ENCODE assay signal across 15 cellular contexts in the genomic region with DNA sequence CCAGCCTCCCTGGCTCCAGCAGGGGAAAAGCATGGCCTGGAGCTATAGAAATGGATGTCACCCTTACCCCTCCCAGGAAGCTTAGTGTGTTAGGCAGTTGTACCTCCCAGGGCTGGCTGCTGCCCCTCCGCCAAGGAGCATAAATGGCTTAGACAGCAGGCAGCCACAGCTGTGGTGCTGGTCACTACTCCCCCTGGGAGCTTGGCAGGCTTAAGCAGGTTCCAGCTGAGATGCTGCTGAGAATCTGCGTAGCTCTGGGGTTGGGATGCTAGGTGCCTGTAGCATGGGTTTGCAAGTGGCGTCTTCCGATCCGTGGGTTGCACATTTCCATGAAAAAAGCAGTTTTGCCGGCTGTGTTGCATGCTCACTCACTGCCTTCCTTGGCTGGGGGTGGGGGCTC.
DNase-seq lines count a peak whose midpoint lies in the region; ATAC-seq, FAIRE-seq and TF ChIP-seq lines count a peak whose summit lies in the region.
"Had no signal": no experiment of that assay in that cellular context is flagged by ENCODE, and none has a peak within 500 bp of the region (broad histone marks: within the 10 kb centered on the region; RNA-seq: fewer than 3 reads in every experiment).

No MANE protein-coding gene starts in this region.

- FAIRE-seq in H1 (lab: Jason Lieb, UNC) (no peak), frontal cortex (lab: Jason Lieb, UNC) (no peak)
- FAIRE-seq: A204.1, G401.6, GM12892 had no signal

- no peak overlapping the region for H4K5ac ChIP-seq in H9 (ENCODE audit: insufficient read length, low read depth, low read length)
- H4K5ac ChIP-seq in H1 (ENCODE audit: insufficient read length, low read depth, low read length), result no peak overlapping the region

- H3K27me3 ChIP-seq in H9 (ENCODE audit: insufficient read depth, low read length) (no peaks in the 10 kb centered on the region), H1 (replicated peaks in 1 of 4; ENCODE audit: control insufficient read depth in 3 of 4, extremely low read depth in 1 of 4, insufficient read depth in 3 of 4, low read length in 3 of 4) (no peaks in the 10 kb centered on the region)
- H3K27me3 ChIP-seq in naive thymus-derived CD4-positive, alpha-beta T cell (ENCODE audit: control insufficient read depth in 2 of 2, insufficient read depth in 2 of 2, low read length in 2 of 2), result no peaks in the 10 kb centered on the region

- H3K27me3 Mint-ChIP-seq in H9 (ENCODE audit: low read depth), result peaks cover 5% of the 10 kb centered on the region
- no peaks in the 10 kb centered on the region for H3K27me3 Mint-ChIP-seq in nephron progenitor cell (ENCODE audit: low read depth, poor library complexity)
- peaks cover 0 to 14% (median 8%) of the 10 kb centered on the region in 5 donors for H3K27me3 Mint-ChIP-seq in naive thymus-derived CD4-positive, alpha-beta T cell
- H3K27me3 Mint-ChIP-seq: B cell had no signal

- H2AK5ac ChIP-seq in H9 (ENCODE audit: insufficient read length, low read length), result no peak overlapping the region
- H2AK5ac ChIP-seq in H1 (ENCODE audit: low read depth, low read length), result no peak overlapping the region

- H3K79me2 ChIP-seq in H9 (ENCODE audit: insufficient read depth, low read length) (no peaks in the 10 kb centered on the region), H1 (ENCODE audit: control insufficient read depth in 1 of 2, insufficient read depth in 2 of 2, low read length in 2 of 2) (no peaks in the 10 kb centered on the region)

- no peak overlapping the region for H3K9ac ChIP-seq in H9 (ENCODE audit: extremely low read depth, insufficient read length, low read length)
- H3K9ac ChIP-seq in H1 (replicated peaks in 1 of 4; ENCODE audit: extremely low read depth in 1 of 4, low read depth in 3 of 4, low read length in 3 of 4), result no peak overlapping the region

- no peak overlapping the region for H4K8ac ChIP-seq in H9 (replicated peaks; ENCODE audit: insufficient read length, low read depth, low read length)
- H4K8ac ChIP-seq in H1 (ENCODE audit: extremely low read depth, insufficient read depth, low read length), result no peak overlapping the region

- H3K27ac ChIP-seq in H9 (ENCODE audit: insufficient read length, low read depth, low read length) (no peak overlapping the region), H1 (ENCODE audit: low read depth, low read length) (no peak overlapping the region)
- no peak overlapping the region for H3K27ac ChIP-seq in naive thymus-derived CD4-positive, alpha-beta T cell (ENCODE audit: low read depth, low read length)

- H3K4me3 ChIP-seq in H1 (ENCODE audit: extremely low read depth in 1 of 4, insufficient read depth in 2 of 4, low read depth in 3 of 4, low read length in 4 of 4), result no peak overlapping the region
- H3K4me3 ChIP-seq in naive thymus-derived CD4-positive, alpha-beta T cell (ENCODE audit: low read length), result no peak overlapping the region

- H3K4ac ChIP-seq in H9 (ENCODE audit: low read depth, low read length) (no peak overlapping the region), H1 (replicated peaks; ENCODE audit: insufficient read length, low read depth, low read length) (no peak overlapping the region)

- TF ChIP-seq EP300 in H1 (IDR thresholded peaks at IDR 0.05; ENCODE audit: borderline replicate concordance in 1 of 2, low read depth in 2 of 2, low read length in 2 of 2), result no peak

- no peak overlapping the region for H2BK15ac ChIP-seq in H9 (ENCODE audit: low read depth, low read length)
- H2BK15ac ChIP-seq in H1 (ENCODE audit: low read length), result no peak overlapping the region

- H2BK120ac ChIP-seq in H9 (ENCODE audit: low read depth, low read length, poor library complexity, severe bottlenecking) (no peak overlapping the region), H1 (replicated peaks; ENCODE audit: low read depth, low read length) (no peak overlapping the region)

- no peak overlapping the region for H2BK12ac ChIP-seq in H9 (ENCODE audit: insufficient read length, low read depth, low read length)
- H2BK12ac ChIP-seq in H1 (ENCODE audit: low read depth, low read length), result no peak overlapping the region

- H4K20me1 ChIP-seq in H9 (ENCODE audit: control insufficient read depth, insufficient read depth, insufficient read length) (no peaks in the 10 kb centered on the region), H1 (replicated peaks in 1 of 2; ENCODE audit: control insufficient read depth in 1 of 2, insufficient read depth in 2 of 2, low read length in 2 of 2) (no peaks in the 10 kb centered on the region)

- H3K9me3 ChIP-seq in H9 (ENCODE audit: control insufficient read depth, low read depth, low read length), result no peaks in the 10 kb centered on the region
- H3K9me3 ChIP-seq in H1 (ENCODE audit: insufficient read depth in 2 of 2, low read depth in 1 of 2, low read length in 1 of 2), result no peaks in the 10 kb centered on the region
- H3K9me3 ChIP-seq in naive thymus-derived CD4-positive, alpha-beta T cell (ENCODE audit: control insufficient read depth in 2 of 3, low read length in 3 of 3), result no peaks in the 10 kb centered on the region

- no CpG with 5 or more reads among the region's 6 CpGs for WGBS in H9 (ENCODE audit: extremely low coverage, insufficient read length, low lambda C conversion rate)
- WGBS in H1 (ENCODE audit: extremely low coverage in 1 of 2, insufficient coverage in 1 of 2, insufficient read length in 1 of 2, insufficient replicate concordance in 2 of 2, low coverage in 1 of 2, low lambda C conversion rate in 2 of 2, missing lambda C conversion rate in 1 of 2), 2 experiments, result 79% methylated on average over 6 of the region's 6 CpGs; no CpG with 5 or more reads in 1 of the 2 experiments

- peak; percentile 37 for DNase-seq in H9
- no peak for DNase-seq in H1 (ENCODE audit: low read depth in 1 of 2, low spot score in 2 of 2)
- no peak for DNase-seq in nephron progenitor cell
- DNase-seq in naive thymus-derived CD4-positive, alpha-beta T cell, result no peak
- no peak for DNase-seq in EL
- no peak for DNase-seq in frontal cortex (ENCODE audit: low spot score in 2 of 2)
- DNase-seq in NCI-H524 treated with DMSO at 0.1 percent for 48 hours (lab: John Stamatoyannopoulos, UW), result no peak
- DNase-seq: C1 segment of cervical spinal cord; Calu3; CD4-positive, alpha-beta T cell; DMS 273 treated with DMSO at 0.1 percent for 48 hours had no signal

- H2BK5ac ChIP-seq in H9 (ENCODE audit: insufficient read length, low read length), result no peak overlapping the region
- H2BK5ac ChIP-seq in H1 (ENCODE audit: low read depth, low read length), result no peak overlapping the region

- intact Hi-C loops in naive thymus-derived CD4-positive, alpha-beta T cell (cut with micrococcal nuclease), result no loop called here

- H3K4me2 ChIP-seq in H9 (ENCODE audit: insufficient read depth, insufficient read length, low read length) (no peak overlapping the region), H1 (ENCODE audit: insufficient read depth in 1 of 2, low read depth in 2 of 2, low read length in 2 of 2) (no peak overlapping the region)

- H2BK20ac ChIP-seq in H9 (ENCODE audit: low read depth, low read length, poor library complexity, severe bottlenecking) (no peak overlapping the region), H1 (ENCODE audit: low read length) (no peak overlapping the region)

- H3K23ac ChIP-seq in H9 (ENCODE audit: insufficient read length, low read depth, low read length) (no peak overlapping the region), H1 (ENCODE audit: insufficient read length) (no peak overlapping the region)

- H3K4me3 Mint-ChIP-seq in H9, result no peak overlapping the region
- no peak overlapping the region for H3K4me3 Mint-ChIP-seq in nephron progenitor cell
- no peak overlapping the region for H3K4me3 Mint-ChIP-seq in naive thymus-derived CD4-positive, alpha-beta T cell
- H3K4me3 Mint-ChIP-seq: B cell; CD4-positive, alpha-beta T cell had no signal

- H3K56ac ChIP-seq in H9 (ENCODE audit: insufficient read length, low read depth, low read length) (no peak overlapping the region), H1 (replicated peaks; ENCODE audit: insufficient read length, low read depth, low read length) (peak overlapping the region; percentile 59)

- no peaks in the 10 kb centered on the region for H3K79me1 ChIP-seq in H9 (ENCODE audit: insufficient read depth, low read depth, low read length, poor library complexity, severe bottlenecking)
- no peaks in the 10 kb centered on the region for H3K79me1 ChIP-seq in H1 (ENCODE audit: low read depth, low read length)

- POLR2A ChIA-PET in H1 (lab: Charles Lee; ENCODE audit: partially characterized antibody), result no interaction called here
- POLR2A ChIA-PET in naive thymus-derived CD4-positive, alpha-beta T cell (lab: Charles Lee), result no interaction called here

- no peak overlapping the region for H2AFZ ChIP-seq in H9 (ENCODE audit: low read length)
- H2AFZ ChIP-seq in H1 (ENCODE audit: low read length), result no peak overlapping the region

- H3K36me3 Mint-ChIP-seq in H9 (ENCODE audit: insufficient read depth in 1 of 3, low read depth in 3 of 3) (peaks cover 0 to 36% (median 13%) of the 10 kb centered on the region in 3 experiments; a peak in 4 of 7 replicates), nephron progenitor cell (ENCODE audit: low read depth) (peaks cover 23% of the 10 kb centered on the region)
- no peaks in the 10 kb centered on the region for H3K36me3 Mint-ChIP-seq in naive thymus-derived CD4-positive, alpha-beta T cell

- no peak for TF ChIP-seq RAD21 in H1 (IDR thresholded peaks at IDR 0.05 in 1 of 2, conservative IDR thresholded peaks at IDR 0.05 in 1 of 2; ENCODE audit: low read depth in 2 of 2, low read length in 2 of 2)

- H3K18ac ChIP-seq in H9 (ENCODE audit: insufficient read length, low read depth, low read length) (no peak overlapping the region), H1 (ENCODE audit: extremely low read depth, low read length) (no peak overlapping the region)

- H3K4me1 ChIP-seq in H9 (ENCODE audit: insufficient read depth, low read length), result peaks cover 2% of the 10 kb centered on the region; the same call in 1 of the 2 replicates
- peaks cover 0 to 6% (median 4%) of the 10 kb centered on the region in 4 experiments; a peak in 4 of 7 replicates for H3K4me1 ChIP-seq in H1 (replicated peaks in 1 of 4; ENCODE audit: control insufficient read depth in 3 of 4, insufficient read depth in 4 of 4, low read length in 3 of 4)
- no peaks in the 10 kb centered on the region for H3K4me1 ChIP-seq in naive thymus-derived CD4-positive, alpha-beta T cell (ENCODE audit: control insufficient read depth in 2 of 2, insufficient read depth in 2 of 2, low read length in 2 of 2)

- H3T11ph ChIP-seq in H9 (ENCODE audit: low read length), result no peak overlapping the region

- H3K14ac ChIP-seq in H9 (ENCODE audit: insufficient read depth, low read length) (no peak overlapping the region), H1 (ENCODE audit: insufficient read length) (no peak overlapping the region)

- H3K27ac Mint-ChIP-seq in H9, result peak overlapping the region in 1 of 3 experiments; percentile 59; a peak in 2 of 7 replicates
- peak overlapping the region; percentile 80 for H3K27ac Mint-ChIP-seq in nephron progenitor cell
- H3K27ac Mint-ChIP-seq in naive thymus-derived CD4-positive, alpha-beta T cell, result no peak overlapping the region
- H3K27ac Mint-ChIP-seq: B cell; CD4-positive, alpha-beta T cell had no signal

- H3K23me2 ChIP-seq in H9 (ENCODE audit: insufficient read length, low read depth, low read length, poor library complexity, severe bottlenecking), result no peaks in the 10 kb centered on the region
- H3K23me2 ChIP-seq in H1 (ENCODE audit: low read depth, low read length), result no peaks in the 10 kb centered on the region

- H3K4me1 Mint-ChIP-seq in H9, result peaks cover 14 to 18% of the 10 kb centered on the region in 2 experiments
- peaks cover 6% of the 10 kb centered on the region for H3K4me1 Mint-ChIP-seq in nephron progenitor cell
- no peaks in the 10 kb centered on the region for H3K4me1 Mint-ChIP-seq in naive thymus-derived CD4-positive, alpha-beta T cell
- H3K4me1 Mint-ChIP-seq: B cell had no signal

- ATAC-seq in naive thymus-derived CD4-positive, alpha-beta T cell, result no peak

- H3K9me3 Mint-ChIP-seq in H9 (peaks cover 6 to 14% of the 10 kb centered on the region in 2 experiments; a peak in 3 of 5 replicates), nephron progenitor cell (peaks cover 33% of the 10 kb centered on the region)
- H3K9me3 Mint-ChIP-seq in naive thymus-derived CD4-positive, alpha-beta T cell, result peaks cover 0 to 6% (median 0%) of the 10 kb centered on the region in 11 donors

- CTCF ChIA-PET in H1 (lab: Charles Lee; ENCODE audit: partially characterized antibody), result interaction anchor here (0.8 to 2.5 kb wide), 4 partner anchors 19 to 842 kb away, joined by 3 to 9 read pairs (median 3); no protein-coding TSS in a partner anchor
- CTCF ChIA-PET in naive thymus-derived CD4-positive, alpha-beta T cell (lab: Charles Lee), result no interaction called here

- no peak for TF ChIP-seq CTCF in H9 (conservative IDR thresholded peaks at IDR 0.05)
- TF ChIP-seq CTCF in H1 (IDR thresholded peaks at IDR 0.05; ENCODE audit: control extremely low read depth in 1 of 3, insufficient read depth in 1 of 3, low read depth in 1 of 3, low read length in 3 of 3), result no peak
- no peak for TF ChIP-seq CTCF in nephron progenitor cell (IDR thresholded peaks at IDR 0.05)

- H4K91ac ChIP-seq in H9 (ENCODE audit: insufficient read length, low read depth, low read length) (no peak overlapping the region), H1 (replicated peaks; ENCODE audit: insufficient read length, low read length) (no peak overlapping the region)

- H3K36me3 ChIP-seq in H1 (ENCODE audit: control insufficient read depth in 2 of 4, insufficient read depth in 4 of 4, low read length in 3 of 4), result no peaks in the 10 kb centered on the region
- H3K36me3 ChIP-seq in naive thymus-derived CD4-positive, alpha-beta T cell (ENCODE audit: control insufficient read depth in 2 of 3, insufficient read depth in 3 of 3, low read length in 3 of 3), result no peaks in the 10 kb centered on the region

- TF ChIP-seq POLR2A in H1 (IDR thresholded peaks at IDR 0.05; ENCODE audit: control extremely low read depth in 1 of 2, low read depth in 2 of 2, low read length in 2 of 2), result no peak
